1 cellular context compared by ENCODE assay signal in genomic region chr7:100080895-100081534, GRCh38.
A peak's percentile ranks its signal among the peaks of the same experiment; 100 is the strongest.
TF ChIP-seq lines count a peak whose summit lies in the region.

No MANE protein-coding gene starts in this region.

TF ChIP-seq in HepG2, 621 proteins besides CTCF, POLR2A, EP300 and RAD21 (continued from another document and continues in another):
- TF ChIP-seq HNRNPUL1 (IDR thresholded peaks at IDR 0.05; ENCODE audit: low read depth, low read length) (no peak), KDM2A (CRISPR knock-in tag; IDR thresholded peaks at IDR 0.05; ENCODE audit: borderline replicate concordance, low read depth) (no peak), ZNF776 (CRISPR knock-in tag; IDR thresholded peaks at IDR 0.05) (no peak), ZBTB25 (CRISPR knock-in tag; IDR thresholded peaks at IDR 0.05) (no peak), TEAD2 (CRISPR knock-in tag; IDR thresholded peaks at IDR 0.05) (0 out of 2 replicates have a peak, but pooled peaks have one; percentile 33), MXD1 (CRISPR knock-in tag; IDR thresholded peaks at IDR 0.05) (no peak), FOXA3 (CRISPR knock-in tag; IDR thresholded peaks at IDR 0.05) (peak; percentile 80), ZBTB39 (CRISPR knock-in tag; IDR thresholded peaks at IDR 0.05) (no peak), SAP130 (CRISPR knock-in tag; IDR thresholded peaks at IDR 0.05; ENCODE audit: low read depth) (peak; percentile 44; the same call in 1 of the 2 replicates), ZNF574 (CRISPR knock-in tag; IDR thresholded peaks at IDR 0.05) (no peak), ZNF878 (CRISPR knock-in tag; IDR thresholded peaks at IDR 0.05) (no peak), NFRKB (IDR thresholded peaks at IDR 0.05) (no peak), ZNF24 (IDR thresholded peaks at IDR 0.05) (no peak), BRCA1 (CRISPR knock-in tag; IDR thresholded peaks at IDR 0.05) (no peak), ZNF232 (CRISPR knock-in tag; IDR thresholded peaks at IDR 0.05; ENCODE audit: borderline replicate concordance) (peak; percentile 66; the same call in 1 of the 2 replicates), AKNA (CRISPR knock-in tag; IDR thresholded peaks at IDR 0.05; ENCODE audit: borderline replicate concordance) (0 out of 2 replicates have a peak, but pooled peaks have one; percentile 20), HNF4A (CRISPR knock-in tag; IDR thresholded peaks at IDR 0.05) (peak; percentile 25; the same call in 1 of the 2 replicates), ZNF430 (CRISPR knock-in tag; IDR thresholded peaks at IDR 0.05) (no peak; the same call in 1 of the 2 replicates), ZNF607 (CRISPR knock-in tag; IDR thresholded peaks at IDR 0.05; ENCODE audit: borderline replicate concordance) (peak; percentile 45; the same call in 1 of the 2 replicates), AFF4 (CRISPR knock-in tag; IDR thresholded peaks at IDR 0.05) (peak; percentile 26), MIXL1 (CRISPR knock-in tag; IDR thresholded peaks at IDR 0.05) (0 out of 2 replicates have a peak, but pooled peaks have one; percentile 19), ARID3A (IDR thresholded peaks at IDR 0.05; ENCODE audit: low read depth, low read length) (0 out of 2 replicates have a peak, but pooled peaks have one; percentile 61), TP53 (CRISPR knock-in tag; conservative IDR thresholded peaks at IDR 0.05) (0 out of 2 replicates have a peak, but pooled peaks have one; percentile 14), ZBTB26 (CRISPR knock-in tag; IDR thresholded peaks at IDR 0.05; ENCODE audit: borderline replicate concordance) (no peak), FOXJ3 (CRISPR knock-in tag; IDR thresholded peaks at IDR 0.05; ENCODE audit: borderline replicate concordance) (peak; percentile 43; the same call in 1 of the 2 replicates), DPF2 (CRISPR knock-in tag; IDR thresholded peaks at IDR 0.05; ENCODE audit: borderline replicate concordance, low read depth) (no peak), ZNF558 (CRISPR knock-in tag; IDR thresholded peaks at IDR 0.05; ENCODE audit: borderline replicate concordance) (no peak), U2AF1 (optimal IDR thresholded peaks at IDR 0.05; ENCODE audit: low read depth, low read length) (no peak), CEBPG (CRISPR knock-in tag; IDR thresholded peaks at IDR 0.05) (0 out of 2 replicates have a peak, but pooled peaks have one; percentile 8), CBX2 (IDR thresholded peaks at IDR 0.05; ENCODE audit: low read depth, low read length) (no peak), CBX2 (CRISPR knock-in tag; IDR thresholded peaks at IDR 0.05; ENCODE audit: low read depth) (no peak), ZNF263 (CRISPR knock-in tag; IDR thresholded peaks at IDR 0.05) (no peak), SOX5 (CRISPR knock-in tag; IDR thresholded peaks at IDR 0.05; ENCODE audit: borderline replicate concordance) (peak; percentile 19; the same call in 1 of the 2 replicates), KLF11 (CRISPR knock-in tag; IDR thresholded peaks at IDR 0.05) (no peak), JUNB (CRISPR knock-in tag; IDR thresholded peaks at IDR 0.05; ENCODE audit: borderline replicate concordance) (no peak), DBP (CRISPR knock-in tag; IDR thresholded peaks at IDR 0.05; ENCODE audit: not compliant biosample characterization) (peak; percentile 53), POLR2G (IDR thresholded peaks at IDR 0.05; ENCODE audit: low read depth, low read length) (peak; percentile 67), ATF5 (CRISPR knock-in tag; IDR thresholded peaks at IDR 0.05; ENCODE audit: low read depth) (0 out of 2 replicates have a peak, but pooled peaks have one; percentile 4), MXI1 (IDR thresholded peaks at IDR 0.05; ENCODE audit: borderline replicate concordance, low read depth, low read length) (peak; percentile 7; the same call in 1 of the 3 replicates), SIN3A (IDR thresholded peaks at IDR 0.05; ENCODE audit: borderline replicate concordance, low read depth, low read length) (0 out of 2 replicates have a peak, but pooled peaks have one; percentile 15), ZNF543 (CRISPR knock-in tag; IDR thresholded peaks at IDR 0.05) (0 out of 2 replicates have a peak, but pooled peaks have one; percentile 82)
